In genomic region chr10:117612113-117612512, GRCh38 we compare ENCODE assay signal across 8 cellular contexts.
"Had no signal": no experiment of that assay in that cellular context is flagged by ENCODE, and none has a peak within 500 bp of the region (broad histone marks: within the 10 kb centered on the region; RNA-seq: fewer than 3 reads in every experiment).

No MANE protein-coding gene starts in this region.

- H3K27ac Mint-ChIP-seq: IgD-negative memory B cell had no signal

- FAIRE-seq: HepG2, HTR-8/SVneo had no signal

- H3K9me3 Mint-ChIP-seq: IgD-negative memory B cell had no signal

- ATAC-seq: HepG2 had no signal

- DNase-seq: IMR-90, KBM-7, KG1 had no signal

- H3K36me3 Mint-ChIP-seq: IgD-negative memory B cell had no signal

- H3K4me3 Mint-ChIP-seq: IgD-negative memory B cell had no signal

- H3K4me2 ChIP-seq: KMS-11 had no signal

- H3K9ac ChIP-seq: KMS-11 had no signal

- H3K27ac ChIP-seq: HL-60, KMS-11 had no signal
